ENCODE assay signal across 1 cellular context in genomic region chr5:132963175-132964104, GRCh38.
A peak's percentile ranks its signal among the peaks of the same experiment; 100 is the strongest.
TF ChIP-seq lines count a peak whose summit lies in the region.

Gene AFF4, minus strand, starts transcription at chr5:132963634. Its CDS starts 26,445 bp downstream, at chr5:132937189.

TF ChIP-seq in HepG2, 621 proteins besides CTCF, POLR2A, EP300 and RAD21 (continued from another document and continues in another):
- TF ChIP-seq FLYWCH1 (CRISPR knock-in tag; IDR thresholded peaks at IDR 0.05) (no peak), ZFP36L1 (CRISPR knock-in tag; IDR thresholded peaks at IDR 0.05) (peak; percentile 85; the same call in 1 of the 2 replicates), ELF1 (CRISPR knock-in tag; IDR thresholded peaks at IDR 0.05) (peak; percentile 71), ZNF496 (CRISPR knock-in tag; IDR thresholded peaks at IDR 0.05; ENCODE audit: insufficient replicate concordance) (no peak), ZNF556 (CRISPR knock-in tag; IDR thresholded peaks at IDR 0.05; ENCODE audit: borderline replicate concordance) (0 out of 2 replicates have a peak, but pooled peaks have one; percentile 29), CERS6 (CRISPR knock-in tag; IDR thresholded peaks at IDR 0.05) (no peak), ZNF850 (CRISPR knock-in tag; conservative IDR thresholded peaks at IDR 0.05) (peak; percentile 92), ZNF446 (CRISPR knock-in tag; IDR thresholded peaks at IDR 0.05) (peak; percentile 96), ZSCAN25 (CRISPR knock-in tag; IDR thresholded peaks at IDR 0.05) (peak; percentile 60; the same call in 1 of the 2 replicates), MLXIP (CRISPR knock-in tag; IDR thresholded peaks at IDR 0.05; ENCODE audit: borderline replicate concordance) (no peak; the same call in 1 of the 2 replicates), SMAD1 (CRISPR knock-in tag; IDR thresholded peaks at IDR 0.05; ENCODE audit: borderline replicate concordance, low read depth) (no peak), MAZ (IDR thresholded peaks at IDR 0.05; ENCODE audit: borderline replicate concordance, low read depth, low read length) (peak; percentile 97), MAZ (CRISPR knock-in tag; IDR thresholded peaks at IDR 0.05; ENCODE audit: low read depth) (peak; percentile 97), ZNF280B (CRISPR knock-in tag; IDR thresholded peaks at IDR 0.05; ENCODE audit: borderline replicate concordance) (no peak), ZBTB44 (CRISPR knock-in tag; IDR thresholded peaks at IDR 0.05) (peak; percentile 26; the same call in 1 of the 2 replicates), ZNF335 (CRISPR knock-in tag; IDR thresholded peaks at IDR 0.05) (peak; percentile 76), KLF6 (CRISPR knock-in tag; IDR thresholded peaks at IDR 0.05) (peak; percentile 80), HDAC2 (CRISPR knock-in tag; IDR thresholded peaks at IDR 0.05) (peak; percentile 77), SNAPC4 (CRISPR knock-in tag; IDR thresholded peaks at IDR 0.05) (peak; percentile 85; the same call in 1 of the 2 replicates), GATAD1 (CRISPR knock-in tag; IDR thresholded peaks at IDR 0.05) (peak; percentile 83), ZNF12 (CRISPR knock-in tag; IDR thresholded peaks at IDR 0.05) (no peak), KAT8 (CRISPR knock-in tag; IDR thresholded peaks at IDR 0.05) (peak; percentile 93), FOXA3 (CRISPR knock-in tag; IDR thresholded peaks at IDR 0.05) (peak; percentile 43), ZNF205 (CRISPR knock-in tag; IDR thresholded peaks at IDR 0.05) (peak; percentile 53), ZNF609 (CRISPR knock-in tag; IDR thresholded peaks at IDR 0.05; ENCODE audit: borderline replicate concordance) (peak; percentile 69), HMGA1 (CRISPR knock-in tag; conservative IDR thresholded peaks at IDR 0.05) (no peak), TCF7L2 (IDR thresholded peaks at IDR 0.05; ENCODE audit: low read depth, low read length) (no peak), MEIS1 (CRISPR knock-in tag; IDR thresholded peaks at IDR 0.05; ENCODE audit: borderline replicate concordance) (peak; percentile 88), PHF20 (CRISPR knock-in tag; IDR thresholded peaks at IDR 0.05) (peak; percentile 89), TFDP1 (CRISPR knock-in tag; IDR thresholded peaks at IDR 0.05; ENCODE audit: borderline replicate concordance) (peak; percentile 72; the same call in 1 of the 2 replicates), MXD1 (CRISPR knock-in tag; IDR thresholded peaks at IDR 0.05) (peak; percentile 69), ZSCAN22 (CRISPR knock-in tag; IDR thresholded peaks at IDR 0.05) (no peak), IKZF4 (CRISPR knock-in tag; IDR thresholded peaks at IDR 0.05; ENCODE audit: borderline replicate concordance, low read depth, not compliant biosample characterization) (peak; percentile 86), SIX4 (CRISPR knock-in tag; IDR thresholded peaks at IDR 0.05) (peak; percentile 64; the same call in 1 of the 2 replicates), ZNF296 (CRISPR knock-in tag; conservative IDR thresholded peaks at IDR 0.05) (0 out of 2 replicates have a peak, but pooled peaks have one; percentile 43), ZSCAN9 (CRISPR knock-in tag; IDR thresholded peaks at IDR 0.05; ENCODE audit: borderline replicate concordance) (peak; percentile 88), ERF (CRISPR knock-in tag; IDR thresholded peaks at IDR 0.05) (peak; percentile 89), ZNF34 (CRISPR knock-in tag; IDR thresholded peaks at IDR 0.05; ENCODE audit: borderline replicate concordance) (peak; percentile 83; the same call in 1 of the 2 replicates), MXI1 (IDR thresholded peaks at IDR 0.05; ENCODE audit: borderline replicate concordance, low read depth, low read length) (peak; percentile 84; the same call in 2 of the 3 replicates), SETDB1 (CRISPR knock-in tag; IDR thresholded peaks at IDR 0.05; ENCODE audit: borderline replicate concordance) (no peak), TAF15 (IDR thresholded peaks at IDR 0.05; ENCODE audit: low read depth, low read length, poor library complexity, severe bottlenecking) (no peak), ZMYM2 (CRISPR knock-in tag; IDR thresholded peaks at IDR 0.05) (peak; percentile 76), ZNF570 (CRISPR knock-in tag; IDR thresholded peaks at IDR 0.05; ENCODE audit: borderline replicate concordance) (no peak), DRAP1 (CRISPR knock-in tag; IDR thresholded peaks at IDR 0.05) (peak; percentile 90), ZNF224 (CRISPR knock-in tag; IDR thresholded peaks at IDR 0.05) (no peak), ZNF552 (CRISPR knock-in tag; IDR thresholded peaks at IDR 0.05; ENCODE audit: borderline replicate concordance) (peak; percentile 86; the same call in 1 of the 2 replicates)
